Comparison of ENCODE assay signal across 20 cellular contexts in the genomic region with DNA sequence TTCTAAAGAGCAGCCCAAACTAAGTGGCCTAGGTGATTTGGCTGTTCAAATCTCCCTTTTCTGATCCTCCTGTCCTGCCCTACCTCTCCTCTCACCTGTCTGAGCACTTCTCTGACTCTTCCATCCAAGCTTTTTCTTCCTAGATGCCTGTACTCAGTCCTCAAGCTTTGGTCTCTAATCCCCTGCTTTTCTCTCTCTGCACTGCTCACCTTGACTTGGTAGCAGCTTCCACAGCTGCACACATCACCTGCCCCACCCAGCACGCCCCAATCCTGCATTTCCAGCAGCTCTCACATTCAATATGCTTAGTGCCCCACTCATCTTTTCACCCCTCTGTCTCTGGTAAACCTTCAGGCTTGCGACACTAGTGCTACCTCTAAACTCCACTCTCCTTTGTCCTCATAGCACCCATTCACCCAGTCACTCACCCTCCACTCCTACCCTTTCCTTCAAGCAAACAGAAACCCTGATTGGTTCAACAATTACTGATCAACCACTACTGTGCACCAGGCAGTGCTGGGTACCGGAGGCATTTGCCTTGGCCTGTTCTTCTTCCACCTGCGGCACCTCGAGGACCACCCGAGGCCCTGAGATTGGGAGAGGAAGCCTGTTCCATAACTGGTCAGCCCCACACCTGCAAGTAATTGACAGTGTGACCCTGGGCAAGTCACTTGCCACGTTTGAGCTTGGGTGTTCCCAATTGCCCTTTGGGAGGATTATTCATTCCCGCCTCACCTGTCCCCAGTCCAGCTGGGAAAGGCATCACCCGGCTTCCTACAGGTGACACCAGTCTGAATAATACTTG.
DNase-seq lines count a peak whose midpoint lies in the region; ATAC-seq, FAIRE-seq and TF ChIP-seq lines count a peak whose summit lies in the region.
"Had no signal": no experiment of that assay in that cellular context is flagged by ENCODE, and none has a peak within 500 bp of the region (broad histone marks: within the 10 kb centered on the region; RNA-seq: fewer than 3 reads in every experiment).

No MANE protein-coding gene starts in this region.

- H3K4me3 ChIP-seq in HUES48 (ENCODE audit: low read depth, low read length), result no peak overlapping the region
- H3K4me3 ChIP-seq: prostate gland, smooth muscle cell had no signal

- H3K4me3 Mint-ChIP-seq in activated CD4-positive, alpha-beta T cell treated with anti-CD3 and anti-CD28 coated beads, Interleukin-2, amount 10 ng/mL, durations not matched to agents 7 days and 5 days, result no peak overlapping the region
- H3K4me3 Mint-ChIP-seq in chondrocyte (ENCODE audit: unreplicated experiment), result no peak overlapping the region
- H3K4me3 Mint-ChIP-seq in stimulated activated effector memory CD8-positive, alpha-beta T cell treated with anti-CD3 and anti-CD28 coated beads, Interleukin-12 subunit alpha, Interleukin-12 subunit beta, amount 100 ng/mL, for 72 hours, result no peak overlapping the region
- H3K4me3 Mint-ChIP-seq: activated CD8-positive, alpha-beta T cell treated with anti-CD3 and anti-CD28 coated beads, Interleukin-2, amount 10 ng/mL, durations not matched to agents 7 days and 5 days; nephron had no signal

- H3K27me3 Mint-ChIP-seq in activated CD4-positive, alpha-beta T cell treated with anti-CD3 and anti-CD28 coated beads, Interleukin-2, amount 10 ng/mL, durations not matched to agents 7 days and 5 days, result no peaks in the 10 kb centered on the region
- H3K27me3 Mint-ChIP-seq in chondrocyte (ENCODE audit: low read depth), result no peaks in the 10 kb centered on the region

- CTCF ChIA-PET in activated CD4-positive, alpha-beta T cell treated with anti-CD3 and anti-CD28 coated beads, Interleukin-2, amount 10 ng/mL, durations not matched to agents 7 days and 5 days (lab: Charles Lee), result interaction anchor here (1.1 to 2.1 kb wide), 3 partner anchors 9 to 29 kb away, joined by 3 to 6 read pairs (median 3); no protein-coding TSS in a partner anchor

- POLR2A ChIA-PET in activated CD4-positive, alpha-beta T cell treated with anti-CD3 and anti-CD28 coated beads, Interleukin-2, amount 10 ng/mL, durations not matched to agents 7 days and 5 days (lab: Charles Lee), result no interaction called here

- no peak for ATAC-seq in stimulated activated effector memory CD8-positive, alpha-beta T cell treated with anti-CD3 and anti-CD28 coated beads, Interleukin-12 subunit alpha, Interleukin-12 subunit beta, amount 100 ng/mL, for 72 hours
- no peak for ATAC-seq in GM18909 (IDR thresholded peaks at IDR 0.05; ENCODE audit: poor library complexity, unreplicated experiment)
- ATAC-seq: activated CD8-positive, alpha-beta T cell treated with anti-CD3 and anti-CD28 coated beads, Interleukin-2, amount 10 ng/mL, durations not matched to agents 7 days and 5 days had no signal

- H3K36me3 Mint-ChIP-seq in activated CD4-positive, alpha-beta T cell treated with anti-CD3 and anti-CD28 coated beads, Interleukin-2, amount 10 ng/mL, durations not matched to agents 7 days and 5 days (ENCODE audit: low read depth), result peaks cover 4% of the 10 kb centered on the region
- H3K36me3 Mint-ChIP-seq in chondrocyte (ENCODE audit: low read depth), result peaks cover 1% of the 10 kb centered on the region
- peaks cover 50% of the 10 kb centered on the region for H3K36me3 Mint-ChIP-seq in stimulated activated effector memory CD8-positive, alpha-beta T cell treated with anti-CD3 and anti-CD28 coated beads, Interleukin-12 subunit alpha, Interleukin-12 subunit beta, amount 100 ng/mL, for 72 hours

- peaks cover 17% of the 10 kb centered on the region for H3K4me1 ChIP-seq in HUES48 (ENCODE audit: control insufficient read depth, insufficient read depth, low read length)

- H3K27me3 ChIP-seq in HUES48 (ENCODE audit: control insufficient read depth, insufficient read depth, low read length), result no peaks in the 10 kb centered on the region

- no peak for TF ChIP-seq CTCF in chondrocyte (IDR thresholded peaks at IDR 0.05)

- H3K36me3 ChIP-seq in HUES48 (ENCODE audit: control insufficient read depth, insufficient read depth, low read length), result no peaks in the 10 kb centered on the region
- H3K36me3 ChIP-seq: prostate gland had no signal

- no peak overlapping the region for H3K9ac ChIP-seq in HUES48 (ENCODE audit: low read depth, low read length)

- no peaks in the 10 kb centered on the region for H3K9me3 Mint-ChIP-seq in activated CD4-positive, alpha-beta T cell treated with anti-CD3 and anti-CD28 coated beads, Interleukin-2, amount 10 ng/mL, durations not matched to agents 7 days and 5 days
- H3K9me3 Mint-ChIP-seq in chondrocyte (ENCODE audit: low read depth), result no peaks in the 10 kb centered on the region
- no peaks in the 10 kb centered on the region for H3K9me3 Mint-ChIP-seq in stimulated activated effector memory CD8-positive, alpha-beta T cell treated with anti-CD3 and anti-CD28 coated beads, Interleukin-12 subunit alpha, Interleukin-12 subunit beta, amount 100 ng/mL, for 72 hours
- H3K9me3 Mint-ChIP-seq: nephron had no signal

- FAIRE-seq in GM12891 (lab: Jason Lieb, UNC), result no peak
- FAIRE-seq: astrocyte, endometrium had no signal

- peak overlapping the region; percentile 59 for H3K27ac ChIP-seq in HUES48 (ENCODE audit: low read depth, low read length)
- H3K27ac ChIP-seq: prostate gland had no signal

- DNase-seq in activated CD4-positive, alpha-beta T cell treated with anti-CD3 and anti-CD28 coated beads, Interleukin-2, amount 10 ng/mL, durations not matched to agents 7 days and 5 days, result no peak
- no peak for DNase-seq in activated CD4-positive, alpha-beta T cell treated with anti-CD3 and anti-CD28 coated beads, Interleukin-2, amount 50 U/mL, for 4 hours
- DNase-seq in chondrocyte (ENCODE audit: low spot score) (peak; percentile 44), GDM1 (lab: John Stamatoyannopoulos, UW) (no peak), GM12891 (ENCODE audit: insufficient read length, low spot score) (no peak)
- DNase-seq in stimulated activated effector memory CD8-positive, alpha-beta T cell treated with anti-CD3 and anti-CD28 coated beads, Interleukin-12 subunit alpha, Interleukin-12 subunit beta, amount 100 ng/mL, for 72 hours (ENCODE audit: low spot score in 2 of 2), result peak in 1 of 2 donors; percentile 33
- DNase-seq: activated CD8-positive, alpha-beta T cell treated with anti-CD3 and anti-CD28 coated beads, Interleukin-2, amount 10 ng/mL, durations not matched to agents 7 days and 5 days; activated effector memory CD4-positive, alpha-beta T cell treated with Interleukin-2 at 50 U/mL for 16 hours; DMS53; foreskin fibroblast; hypothalamus; NCI-H1694; stimulated activated CD4-positive, alpha-beta T cell treated with anti-CD3 and anti-CD28 coated beads, Interleukin-4, amount 100 ng/mL, for 4 hours had no signal

- H3K27ac Mint-ChIP-seq in activated CD4-positive, alpha-beta T cell treated with anti-CD3 and anti-CD28 coated beads, Interleukin-2, amount 10 ng/mL, durations not matched to agents 7 days and 5 days, result peak overlapping the region; percentile 54
- no peak overlapping the region for H3K27ac Mint-ChIP-seq in chondrocyte (ENCODE audit: unreplicated experiment)
- peak overlapping the region; percentile 30 for H3K27ac Mint-ChIP-seq in stimulated activated effector memory CD8-positive, alpha-beta T cell treated with anti-CD3 and anti-CD28 coated beads, Interleukin-12 subunit alpha, Interleukin-12 subunit beta, amount 100 ng/mL, for 72 hours
- H3K27ac Mint-ChIP-seq: activated CD8-positive, alpha-beta T cell treated with anti-CD3 and anti-CD28 coated beads, Interleukin-2, amount 10 ng/mL, durations not matched to agents 7 days and 5 days; nephron had no signal

- TF ChIP-seq POLR2A in GM12891 (IDR thresholded peaks at IDR 0.05; ENCODE audit: low read depth, low read length), result no peak

- H3K9me3 ChIP-seq in HUES48 (ENCODE audit: control insufficient read depth, insufficient read depth, low read length), result no peaks in the 10 kb centered on the region
- H3K9me3 ChIP-seq: prostate gland had no signal

- H3K4me1 Mint-ChIP-seq in activated CD4-positive, alpha-beta T cell treated with anti-CD3 and anti-CD28 coated beads, Interleukin-2, amount 10 ng/mL, durations not matched to agents 7 days and 5 days, result peaks cover 46% of the 10 kb centered on the region
- peaks cover 29% of the 10 kb centered on the region for H3K4me1 Mint-ChIP-seq in chondrocyte (ENCODE audit: low read depth)
- peaks cover 61% of the 10 kb centered on the region for H3K4me1 Mint-ChIP-seq in stimulated activated effector memory CD8-positive, alpha-beta T cell treated with anti-CD3 and anti-CD28 coated beads, Interleukin-12 subunit alpha, Interleukin-12 subunit beta, amount 100 ng/mL, for 72 hours

TF ChIP-seq in GM12891, 5 proteins besides CTCF, POLR2A, EP300 and RAD21:
- TF ChIP-seq POU2F2 (IDR thresholded peaks at IDR 0.05; ENCODE audit: low read depth, low read length) (no peak), TAF1 (IDR thresholded peaks at IDR 0.05; ENCODE audit: low read depth, low read length) (no peak), POLR2AphosphoS5 (IDR thresholded peaks at IDR 0.05; ENCODE audit: low read depth, low read length) (no peak), SPI1 (IDR thresholded peaks at IDR 0.05; ENCODE audit: low read depth, low read length) (no peak), PAX5 (IDR thresholded peaks at IDR 0.05; ENCODE audit: insufficient read depth, low read length, severe bottlenecking) (no peak)
